14 cellular contexts compared by ENCODE assay signal in the genomic region with DNA sequence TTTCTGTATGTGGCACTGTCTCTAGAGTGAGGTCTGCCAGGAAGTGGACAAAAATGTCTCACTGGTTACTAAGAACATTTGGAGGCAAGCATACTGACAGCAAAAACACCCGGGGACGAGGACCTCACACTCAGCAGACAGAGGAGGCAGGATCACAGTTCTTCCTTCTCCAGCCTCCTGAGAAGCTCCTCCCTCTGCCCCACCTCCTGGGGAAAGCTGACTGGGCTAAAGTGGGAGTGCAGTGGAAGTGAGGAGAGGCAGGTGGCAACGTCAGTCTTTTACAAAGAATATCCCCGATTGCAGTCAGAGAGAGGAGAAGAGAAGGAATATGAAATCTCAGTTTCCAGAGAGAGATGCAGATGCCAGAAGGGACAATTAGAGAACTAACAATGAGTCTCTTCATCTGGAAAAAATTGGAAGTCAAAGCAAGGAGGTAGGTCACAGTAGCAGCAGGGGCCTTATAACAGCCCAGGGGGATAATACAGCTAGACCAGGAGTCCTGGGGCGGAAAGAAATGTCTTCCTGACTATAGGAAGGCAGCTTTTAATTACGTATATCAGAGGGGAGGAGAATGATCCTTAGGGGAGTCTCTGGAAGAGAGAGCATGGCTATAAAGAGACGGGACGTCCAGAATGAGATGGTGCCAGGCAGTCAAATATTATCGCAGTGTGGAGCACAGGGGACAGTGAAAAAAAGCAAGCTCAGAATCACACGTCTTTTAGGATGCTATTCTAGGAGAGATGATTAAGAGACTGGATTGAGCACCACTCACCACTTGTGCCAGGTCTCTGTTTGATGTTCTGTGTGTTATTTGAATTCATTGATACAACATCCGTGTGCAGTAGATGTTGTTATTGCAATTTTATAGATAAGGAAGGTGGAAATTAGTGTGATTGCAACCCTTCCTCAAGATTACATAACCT. TPM values are rescaled to one million over a fixed set of nuclear protein-coding genes. Genes with fewer than 3 reads are reported as not detected.
DNase-seq lines count a peak whose midpoint lies in the region; ATAC-seq and TF ChIP-seq lines count a peak whose summit lies in the region.
"Had no signal": no experiment of that assay in that cellular context is flagged by ENCODE, and none has a peak within 500 bp of the region (broad histone marks: within the 10 kb centered on the region; RNA-seq: fewer than 3 reads in every experiment).

No MANE protein-coding gene starts in this region.

- H3K27ac ChIP-seq in RWPE2 (ENCODE audit: poor library complexity, severe bottlenecking) (no peak overlapping the region), ascending aorta (no peak overlapping the region)
- H3K27ac ChIP-seq: GM23248, pancreas had no signal

- ATAC-seq in RWPE2 (ENCODE audit: low read depth) (peak; percentile 35; the same call in 1 of the 3 replicates), left cardiac atrium (peak; percentile 89 to 91)

- H3K4me3 ChIP-seq in H7 (ENCODE audit: insufficient read depth, low read depth, low read length) (no peak overlapping the region), RWPE2 (ENCODE audit: severe bottlenecking) (no peak overlapping the region), ascending aorta (no peak overlapping the region)
- H3K4me3 ChIP-seq: GM23248, pancreas had no signal

- TF ChIP-seq CTCF in RWPE2 (IDR thresholded peaks at IDR 0.05; ENCODE audit: poor library complexity, severe bottlenecking): no peak
- no peak for TF ChIP-seq CTCF in ascending aorta (IDR thresholded peaks at IDR 0.05)

- DNase-seq in H7 (peak; percentile 43), RWPE2 (ENCODE audit: low spot score) (no peak), left cardiac atrium (no peak), pons (ENCODE audit: low spot score) (peak; percentile 15), ascending aorta (ENCODE audit: low spot score in 2 of 2) (no peak)
- no peak for DNase-seq in stimulated activated CD4-positive, alpha-beta T cell treated with anti-CD3 and anti-CD28 coated beads, Interleukin-2, amount 100 ng/mL, for 48 hours
- DNase-seq in activated naive CD4-positive, alpha-beta T cell treated with Interleukin-2 at 50 U/mL for 16 hours: no peak
- DNase-seq: activated naive CD8-positive, alpha-beta T cell treated with anti-CD3 and anti-CD28 coated beads for 36 hours; foreskin fibroblast; GM23248; NCI-H2081 treated with DMSO at 0.1 percent for 48 hours; pancreas; stimulated activated CD4-positive, alpha-beta T cell treated with anti-CD3 and anti-CD28 coated beads, Interleukin-4, amount 100 ng/mL, for 4 hours; T1000 had no signal

- H3K36me3 ChIP-seq in H7 (replicated peaks; ENCODE audit: control insufficient read depth, insufficient read depth, low read length) (no peaks in the 10 kb centered on the region; the same call in 1 of the 2 replicates), RWPE2 (ENCODE audit: low read depth) (peaks cover 88% of the 10 kb centered on the region), ascending aorta (peaks cover 17 to 34% of the 10 kb centered on the region in 2 donors)

- no peaks in the 10 kb centered on the region for H3K4me1 ChIP-seq in RWPE2 (ENCODE audit: insufficient read depth, poor library complexity, severe bottlenecking)
- H3K4me1 ChIP-seq in ascending aorta: no peaks in the 10 kb centered on the region
- H3K4me1 ChIP-seq: pancreas had no signal

- intact Hi-C loops in left cardiac atrium (cut with DNase I) (no loop called here), ascending aorta (cut with DNase I) (no loop called here)

- H3K9me3 ChIP-seq in RWPE2 (ENCODE audit: severe bottlenecking): no peaks in the 10 kb centered on the region
- no peaks in the 10 kb centered on the region for H3K9me3 ChIP-seq in ascending aorta
- H3K9me3 ChIP-seq: pancreas had no signal

- H3K27me3 ChIP-seq in H7 (ENCODE audit: control insufficient read depth, insufficient read depth, low read length) (no peaks in the 10 kb centered on the region), RWPE2 (ENCODE audit: insufficient read depth, poor library complexity, severe bottlenecking) (no peaks in the 10 kb centered on the region), ascending aorta (no peaks in the 10 kb centered on the region)
- H3K27me3 ChIP-seq: pancreas had no signal

RNA-seq across cellular contexts. Expression of a gene that starts 47.2 kb away (rescaled TPM):
- 15.1 and 26.9 TPM in 2 replicates for total RNA-seq in H7 (2014; rRNA removed; shearing (Covaris generic))
- total RNA-seq in left cardiac atrium (10 to 100 TPM in 1 of 2 donors, 1 to 10 TPM in 1; 9.8 to 10.8 TPM), ascending aorta (1.8 TPM)

Comparison
In these comparisons a context has a peak if more than half of its experiments do, and no peak if none do; other contexts are left out.
1. DNase-seq: peak in H7 (single experiment) and pons (single experiment); none in RWPE2 (single experiment), left cardiac atrium (single experiment), stimulated activated CD4-positive, alpha-beta T cell treated with anti-CD3 and anti-CD28 coated beads, Interleukin-2, amount 100 ng/mL, for 48 hours (0 of 2), activated naive CD4-positive, alpha-beta T cell treated with Interleukin-2 at 50 U/mL for 16 hours (single experiment) and ascending aorta (0 of 2).